8 cellular contexts compared by ENCODE assay signal in genomic region chr1:93346472-93346991, GRCh38. TPM values are rescaled to one million over a fixed set of nuclear protein-coding genes. Genes with fewer than 3 reads are reported as not detected.
DNase-seq lines count a peak whose midpoint lies in the region; ATAC-seq and TF ChIP-seq lines count a peak whose summit lies in the region.

No MANE protein-coding gene starts in this region.

- 1% methylated on average over 17 of the region's 20 CpGs for WGBS in esophagus muscularis mucosa

- H3K27ac Mint-ChIP-seq in natural killer cell = peak overlapping the region; percentile 99 to 100

- H3K4me3 ChIP-seq in esophagus muscularis mucosa (peak overlapping the region; percentile 84 to 97 (median 90)), vagina (peak overlapping the region; percentile 93 to 96)

- peak; percentile 37 for DNase-seq in stimulated activated CD4-positive, alpha-beta T cell treated with anti-CD3 and anti-CD28 coated beads, Interleukin-15, amount 100 ng/mL, for 24 hours
- DNase-seq in stimulated activated CD4-positive, alpha-beta T cell treated with anti-CD3 and anti-CD28 coated beads, Interleukin-12 subunit alpha, Interleukin-12 subunit beta, amount 100 ng/mL, for 4 hours = no peak
- DNase-seq in NCI-H146 treated with DMSO at 0.1 percent for 48 hours (lab: John Stamatoyannopoulos, UW; ENCODE audit: unreplicated experiment) = peak; percentile 14
- DNase-seq in activated CD8-positive, alpha-beta memory T cell treated with anti-CD3 and anti-CD28 coated beads, Interleukin-2, amount 50 U/mL, for 4 hours = peak; percentile 21
- DNase-seq in esophagus muscularis mucosa (ENCODE audit: extremely low spot score) = no peak
- DNase-seq in natural killer cell = no peak
- DNase-seq in vagina (ENCODE audit: extremely low spot score in 2 of 2) = no peak

- no peaks in the 10 kb centered on the region for H3K9me3 Mint-ChIP-seq in natural killer cell

- H3K27ac ChIP-seq in esophagus muscularis mucosa (replicated peaks in 1 of 4) (peak overlapping the region; percentile 88 to 95 (median 93)), vagina (peak overlapping the region; percentile 96)

- peaks cover 46 to 48% of the 10 kb centered on the region in 2 donors for H3K4me1 Mint-ChIP-seq in natural killer cell

- H3K36me3 Mint-ChIP-seq in natural killer cell = no peaks in the 10 kb centered on the region

- TF ChIP-seq POLR2A in esophagus muscularis mucosa (IDR thresholded peaks at IDR 0.05; ENCODE audit: low read depth) = no peak
- no peak for TF ChIP-seq POLR2A in vagina (IDR thresholded peaks at IDR 0.05)

- TF ChIP-seq EP300 in esophagus muscularis mucosa (IDR thresholded peaks at IDR 0.05) = no peak

- H3K4me3 Mint-ChIP-seq in natural killer cell = peak overlapping the region; percentile 100

- H3K36me3 ChIP-seq in esophagus muscularis mucosa = no peaks in the 10 kb centered on the region
- no peaks in the 10 kb centered on the region for H3K36me3 ChIP-seq in vagina

- TF ChIP-seq CTCF in esophagus muscularis mucosa (IDR thresholded peaks at IDR 0.05) (no peak), natural killer cell (IDR thresholded peaks at IDR 0.05) (no peak), vagina (IDR thresholded peaks at IDR 0.05) (no peak)

- intact Hi-C loops in esophagus muscularis mucosa (cut with DNase I) = loop anchor here (10.0 kb wide), 1 partner anchor 162 kb away; the partner anchor contains the start of genes CCDC18 and TMED5
- intact Hi-C loops in natural killer cell (cut with micrococcal nuclease) = loop anchor here (1.0 to 2.0 kb wide), 2 partner anchors 166 to 500 kb away; partner anchors contain the start of genes CCDC18 and TMED5
- intact Hi-C loops in vagina (cut with DNase I) = no loop called here

- peaks cover 31 to 51% (median 45%) of the 10 kb centered on the region in 4 donors for H3K4me1 ChIP-seq in esophagus muscularis mucosa
- peaks cover 38% of the 10 kb centered on the region for H3K4me1 ChIP-seq in vagina

- ATAC-seq in HG02642 (IDR thresholded peaks at IDR 0.05; ENCODE audit: poor library complexity, unreplicated experiment) (peak; percentile 20), natural killer cell (peak; percentile 55 to 67 (median 61))

- H3K9me3 ChIP-seq in esophagus muscularis mucosa = no peaks in the 10 kb centered on the region
- H3K9me3 ChIP-seq in vagina = no peaks in the 10 kb centered on the region

- H3K27me3 Mint-ChIP-seq in natural killer cell (ENCODE audit: low read depth in 2 of 2) = no peaks in the 10 kb centered on the region

- H3K27me3 ChIP-seq in esophagus muscularis mucosa (no peaks in the 10 kb centered on the region), vagina (no peaks in the 10 kb centered on the region)

RNA-seq across cellular contexts. Expression of gene DR1, which starts 0.8 kb away (rescaled TPM):
- total RNA-seq in esophagus muscularis mucosa (10 to 100 TPM; 20.3 to 32.5 (median 27.5) TPM), natural killer cell (10 to 100 TPM; 84.3 to 91.4 (median 85.3) TPM), vagina (20.6 TPM)

Comparison
In these comparisons a context has a peak if more than half of its experiments do, and no peak if none do; other contexts are left out.
1. DNase-seq: peak in stimulated activated CD4-positive, alpha-beta T cell treated with anti-CD3 and anti-CD28 coated beads, Interleukin-15, amount 100 ng/mL, for 24 hours (single experiment), NCI-H146 treated with DMSO at 0.1 percent for 48 hours (single experiment) and activated CD8-positive, alpha-beta memory T cell treated with anti-CD3 and anti-CD28 coated beads, Interleukin-2, amount 50 U/mL, for 4 hours (single experiment); none in stimulated activated CD4-positive, alpha-beta T cell treated with anti-CD3 and anti-CD28 coated beads, Interleukin-12 subunit alpha, Interleukin-12 subunit beta, amount 100 ng/mL, for 4 hours (single experiment), esophagus muscularis mucosa (single experiment), natural killer cell (single experiment) and vagina (0 of 2).